ENCODE assay signal across 39 cellular contexts in the genomic region with DNA sequence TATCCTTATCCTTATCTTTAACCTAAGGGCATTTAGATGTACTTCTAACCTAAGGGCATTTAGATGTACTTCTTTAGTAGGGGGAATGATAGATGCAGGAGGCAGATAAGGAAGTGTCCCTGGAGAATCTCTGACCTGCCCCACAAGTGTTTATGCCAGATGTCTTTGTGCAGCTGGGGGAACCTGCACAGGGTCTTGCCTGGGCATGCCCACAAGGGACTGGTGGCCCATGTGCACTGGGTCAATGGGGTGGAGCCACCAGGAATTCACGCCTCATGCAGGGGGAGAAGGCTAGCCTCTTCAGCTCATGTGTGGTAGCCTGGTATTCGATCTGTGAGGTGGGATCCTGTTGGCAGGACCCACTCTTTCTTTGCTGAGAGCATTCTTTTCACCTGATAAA.
"Had no signal": no experiment of that assay in that cellular context is flagged by ENCODE, and none has a peak within 500 bp of the region (broad histone marks: within the 10 kb centered on the region; RNA-seq: fewer than 3 reads in every experiment).

No MANE protein-coding gene starts in this region.

- DNase-seq: activated CD4-positive, alpha-beta memory T cell treated with anti-CD3 and anti-CD28 coated beads, Interleukin-2, amount 10 ng/mL, durations not matched to agents 7 days and 5 days; activated CD4-positive, alpha-beta T cell treated with anti-CD3 and anti-CD28 coated beads for 1 hour; activated CD4-positive, alpha-beta T cell treated with anti-CD3 and anti-CD28 coated beads for 48 hours; activated CD4-positive, CD25-positive, alpha-beta regulatory T cell; activated CD8-positive, alpha-beta memory T cell treated with anti-CD3 and anti-CD28 coated beads for 24 hours; activated CD8-positive, alpha-beta memory T cell treated with anti-CD3 and anti-CD28 coated beads, Interleukin-2, amount 10 ng/mL, durations not matched to agents 7 days and 5 days; activated CD8-positive, alpha-beta memory T cell treated with anti-CD3 and anti-CD28 coated beads, Interleukin-2, amount 50 U/mL, for 48 hours; activated effector memory CD4-positive, alpha-beta T cell treated with Interleukin-2 at 50 U/mL for 16 hours; activated naive CD4-positive, alpha-beta T cell treated with anti-CD3 and anti-CD28 coated beads, Interleukin-2, amount 10 ng/mL, durations not matched to agents 7 days and 5 days; activated naive CD8-positive, alpha-beta T cell treated with anti-CD3 and anti-CD28 coated beads, Interleukin-2, amount 50 U/mL, for 24 hours; activated T-cell treated with anti-CD3 and anti-CD28 coated beads, Interleukin-2, amount 50 U/mL, for 48 hours; anterior cingulate cortex; central memory CD4-positive, alpha-beta T cell; Kasumi-1; KG1; MM.1S; MV-4-11; NCI-H1092; NCI-H146; NCI-H187; NCI-H2081; NCI-H2171 treated with DMSO at 0.1 percent for 48 hours; NCI-H2227 treated with DMSO at 0.1 percent for 48 hours; NCI-H446; NCI-H510A treated with DMSO at 0.1 percent for 48 hours; NCI-H526 treated with DMSO at 0.1 percent for 48 hours; NCI-H774; PC-3; Peyer's patch; RPMI8226; SHP77 treated with DMSO at 0.1 percent for 48 hours; SW 1271; T-helper 1 cell; T-helper 2 cell; T-helper 9 cell had no signal

- H3K4me1 Mint-ChIP-seq: activated CD4-positive, alpha-beta memory T cell treated with anti-CD3 and anti-CD28 coated beads, Interleukin-2, amount 10 ng/mL, durations not matched to agents 7 days and 5 days; activated CD8-positive, alpha-beta memory T cell treated with anti-CD3 and anti-CD28 coated beads, Interleukin-2, amount 10 ng/mL, durations not matched to agents 7 days and 5 days; activated naive CD4-positive, alpha-beta T cell treated with anti-CD3 and anti-CD28 coated beads, Interleukin-2, amount 10 ng/mL, durations not matched to agents 7 days and 5 days; activated naive CD8-positive, alpha-beta T cell treated with anti-CD3 and anti-CD28 coated beads, Interleukin-2, amount 50 U/mL, for 24 hours; brain had no signal

- ATAC-seq: activated CD8-positive, alpha-beta memory T cell treated with anti-CD3 and anti-CD28 coated beads, Interleukin-2, amount 10 ng/mL, durations not matched to agents 7 days and 5 days; activated naive CD8-positive, alpha-beta T cell treated with anti-CD3 and anti-CD28 coated beads, Interleukin-2, amount 50 U/mL, for 24 hours; PC-3 had no signal

- H3K4me3 Mint-ChIP-seq: activated CD4-positive, alpha-beta memory T cell treated with anti-CD3 and anti-CD28 coated beads, Interleukin-2, amount 10 ng/mL, durations not matched to agents 7 days and 5 days; activated CD8-positive, alpha-beta memory T cell treated with anti-CD3 and anti-CD28 coated beads, Interleukin-2, amount 10 ng/mL, durations not matched to agents 7 days and 5 days; activated naive CD4-positive, alpha-beta T cell treated with anti-CD3 and anti-CD28 coated beads, Interleukin-2, amount 10 ng/mL, durations not matched to agents 7 days and 5 days; activated naive CD8-positive, alpha-beta T cell; activated naive CD8-positive, alpha-beta T cell treated with anti-CD3 and anti-CD28 coated beads, Interleukin-2, amount 50 U/mL, for 24 hours; brain had no signal

- H3K9me3 Mint-ChIP-seq: activated CD4-positive, alpha-beta memory T cell treated with anti-CD3 and anti-CD28 coated beads, Interleukin-2, amount 10 ng/mL, durations not matched to agents 7 days and 5 days had no signal

- H3K9me3 ChIP-seq: Peyer's patch, SJSA1 had no signal

- H3K27ac Mint-ChIP-seq: activated CD4-positive, alpha-beta memory T cell treated with anti-CD3 and anti-CD28 coated beads, Interleukin-2, amount 10 ng/mL, durations not matched to agents 7 days and 5 days; activated CD8-positive, alpha-beta memory T cell treated with anti-CD3 and anti-CD28 coated beads, Interleukin-2, amount 10 ng/mL, durations not matched to agents 7 days and 5 days; activated naive CD4-positive, alpha-beta T cell treated with anti-CD3 and anti-CD28 coated beads, Interleukin-2, amount 10 ng/mL, durations not matched to agents 7 days and 5 days; activated naive CD8-positive, alpha-beta T cell; activated naive CD8-positive, alpha-beta T cell treated with anti-CD3 and anti-CD28 coated beads, Interleukin-2, amount 50 U/mL, for 24 hours; brain had no signal

- H3K36me3 ChIP-seq: Peyer's patch, SJSA1 had no signal

- H3K27ac ChIP-seq: Peyer's patch, SJSA1, VCaP had no signal

- H3K27me3 ChIP-seq: Peyer's patch, SJSA1 had no signal

- H3K27me3 Mint-ChIP-seq: activated CD4-positive, alpha-beta memory T cell treated with anti-CD3 and anti-CD28 coated beads, Interleukin-2, amount 10 ng/mL, durations not matched to agents 7 days and 5 days; activated CD8-positive, alpha-beta memory T cell treated with anti-CD3 and anti-CD28 coated beads, Interleukin-2, amount 10 ng/mL, durations not matched to agents 7 days and 5 days; brain had no signal

- H3K4me3 ChIP-seq: Peyer's patch, SJSA1 had no signal
